8 cellular contexts compared by ENCODE assay signal in the genomic region with DNA sequence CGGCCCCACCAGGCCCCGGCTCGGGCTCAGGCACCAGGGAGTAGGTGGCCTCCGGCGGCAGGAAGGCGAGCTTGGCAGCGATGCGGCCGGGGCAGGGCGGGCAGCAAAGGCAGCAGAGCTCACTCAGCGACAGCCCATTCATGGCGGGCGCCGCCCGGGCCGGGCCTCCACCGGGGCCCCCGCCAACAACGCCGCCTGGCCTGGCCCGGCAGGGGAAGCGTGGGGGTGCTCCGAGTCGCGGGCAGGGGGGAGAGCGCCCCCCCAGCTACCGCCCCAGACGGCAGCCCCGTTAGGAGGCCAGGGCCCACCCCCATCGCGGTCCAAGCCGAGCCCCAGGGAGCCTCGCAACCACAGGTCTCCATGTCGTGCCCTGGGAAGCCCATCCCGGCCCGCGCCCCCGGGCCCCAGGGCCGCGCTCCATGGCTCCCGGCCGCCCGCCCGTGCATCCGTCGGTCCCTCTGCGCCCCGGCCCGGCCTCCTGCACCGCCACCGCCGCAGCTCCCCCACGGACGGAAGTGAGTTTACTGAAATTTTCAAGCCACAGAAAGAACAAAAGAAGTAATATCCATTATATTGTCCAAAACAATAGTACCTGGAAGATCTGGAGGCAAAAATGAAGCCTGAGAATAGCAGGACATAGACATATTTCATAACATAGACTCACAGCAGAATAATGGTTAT.
DNase-seq lines count a peak whose midpoint lies in the region; ATAC-seq, FAIRE-seq and TF ChIP-seq lines count a peak whose summit lies in the region.
"Not testable (repeated sequence)": the region's sequence is repeated elsewhere in the genome, so short reads cannot be mapped to it uniquely, and the experiment has no call there.

No MANE protein-coding gene starts in this region.

- POLR2A ChIA-PET in activated CD4-positive, alpha-beta T cell treated with anti-CD3 and anti-CD28 coated beads for 36 hours (lab: Charles Lee): not testable (repeated sequence)
- POLR2A ChIA-PET in K562 (lab: Yijun Ruan, JAX): interaction anchor here (0.6 to 5.4 kb wide), 6 partner anchors 7 to 1327 kb away, joined by 3 to 67 read pairs (median 10); no protein-coding TSS in a partner anchor

- TF ChIP-seq CTCF in GM12875 (IDR thresholded peaks at IDR 0.05; ENCODE audit: borderline replicate concordance, insufficient read depth, low read depth, low read length); OCI-LY3 (IDR thresholded peaks at IDR 0.05; ENCODE audit: low read depth, low read length); K562 (IDR thresholded peaks at IDR 0.05 in 2 of 3, conservative IDR thresholded peaks at IDR 0.05 in 1 of 3; ENCODE audit: insufficient read depth in 2 of 3, low read depth in 1 of 3, low read length in 3 of 3); testis (IDR thresholded peaks at IDR 0.05): not testable (repeated sequence)

- H3K27ac ChIP-seq in BLaER1; OCI-LY3 (ENCODE audit: low read length); K562 (ENCODE audit: extremely low read depth, low read depth, low read length); testis: not testable (repeated sequence)

- TF ChIP-seq POLR2A in K562 (conservative IDR thresholded peaks at IDR 0.05); testis (IDR thresholded peaks at IDR 0.05): not testable (repeated sequence)

- H3K27me3 ChIP-seq in BLaER1 (peaks cover 31% of the 10 kb centered on the region), K562 (ENCODE audit: control insufficient read depth in 2 of 2, insufficient read depth in 2 of 2, low read length in 2 of 2) (peaks cover 15 to 16% of the 10 kb centered on the region in 2 experiments)
- not testable (repeated sequence) for H3K27me3 ChIP-seq in OCI-LY3 (ENCODE audit: low read depth, low read length); testis

- not testable (repeated sequence) for H3K9me3 Mint-ChIP-seq in activated CD4-positive, alpha-beta T cell treated with anti-CD3 and anti-CD28 coated beads for 36 hours (ENCODE audit: low read depth); memory B cell; stimulated activated effector memory CD8-positive, alpha-beta T cell treated with anti-CD3 and anti-CD28 coated beads, Interleukin-12 subunit alpha, Interleukin-12 subunit beta, amount 100 ng/mL, for 72 hours

- not testable (repeated sequence) for H3K36me3 ChIP-seq in BLaER1; OCI-LY3 (replicated peaks; ENCODE audit: low read depth, low read length); K562 (ENCODE audit: control insufficient read depth, insufficient read depth, low read length); testis (ENCODE audit: low read depth, missing control alignments)

- not testable (repeated sequence) for ATAC-seq in activated CD4-positive, alpha-beta T cell treated with anti-CD3 and anti-CD28 coated beads for 36 hours; stimulated activated effector memory CD8-positive, alpha-beta T cell treated with anti-CD3 and anti-CD28 coated beads, Interleukin-12 subunit alpha, Interleukin-12 subunit beta, amount 100 ng/mL, for 72 hours
- ATAC-seq in K562: peak; percentile 35
- ATAC-seq in memory B cell (ENCODE audit: low read depth): peak; percentile 66

- WGBS in K562 (ENCODE audit: insufficient coverage, low coverage, missing lambda C conversion rate): 15% methylated on average over 51 of the region's 54 CpGs
- 12 to 21% methylated on average over 11 to 47 of the region's 54 CpGs for WGBS in testis, 2 donors

- not testable (repeated sequence) for H4K20me1 ChIP-seq in BLaER1; OCI-LY3 (ENCODE audit: insufficient read depth, low read length); K562 (replicated peaks; ENCODE audit: control insufficient read depth, insufficient read depth, low read length)

- in situ Hi-C loops in K562 (cut with MboI): loop anchor here (5.0 kb wide), 1 partner anchor 1451 kb away; no protein-coding TSS in a partner anchor

- not testable (repeated sequence) for H3K9me1 ChIP-seq in K562 (ENCODE audit: control insufficient read depth, insufficient read depth, low read length)

- H3K4me1 Mint-ChIP-seq in activated CD4-positive, alpha-beta T cell treated with anti-CD3 and anti-CD28 coated beads for 36 hours; stimulated activated effector memory CD8-positive, alpha-beta T cell treated with anti-CD3 and anti-CD28 coated beads, Interleukin-12 subunit alpha, Interleukin-12 subunit beta, amount 100 ng/mL, for 72 hours: not testable (repeated sequence)
- peaks cover 23% of the 10 kb centered on the region for H3K4me1 Mint-ChIP-seq in memory B cell

- H3K9me3 ChIP-seq in BLaER1; OCI-LY3 (ENCODE audit: insufficient read depth, low read length); K562 (replicated peaks; ENCODE audit: control insufficient read depth, insufficient read depth, low read depth, low read length); testis: not testable (repeated sequence)

- peak overlapping the region; percentile 72 for H2AFZ ChIP-seq in OCI-LY3 (ENCODE audit: low read depth, low read length)
- not testable (repeated sequence) for H2AFZ ChIP-seq in K562 (ENCODE audit: low read depth, low read length)

- CTCF ChIA-PET in activated CD4-positive, alpha-beta T cell treated with anti-CD3 and anti-CD28 coated beads for 36 hours (lab: Charles Lee); K562 (lab: Yijun Ruan, JAX; ENCODE audit: low intra/inter-chr PET ratio): not testable (repeated sequence)

- H3K27ac Mint-ChIP-seq in activated CD4-positive, alpha-beta T cell treated with anti-CD3 and anti-CD28 coated beads for 36 hours; stimulated activated effector memory CD8-positive, alpha-beta T cell treated with anti-CD3 and anti-CD28 coated beads, Interleukin-12 subunit alpha, Interleukin-12 subunit beta, amount 100 ng/mL, for 72 hours: not testable (repeated sequence)
- peak overlapping the region; percentile 93 for H3K27ac Mint-ChIP-seq in memory B cell

- H3K4me2 ChIP-seq in BLaER1 (peak overlapping the region; percentile 57), OCI-LY3 (ENCODE audit: low read length) (peak overlapping the region; percentile 56)
- not testable (repeated sequence) for H3K4me2 ChIP-seq in K562 (ENCODE audit: insufficient read depth, low read length)

- not testable (repeated sequence) for FAIRE-seq in K562 (lab: Jason Lieb, UNC)

- intact Hi-C loops in activated CD4-positive, alpha-beta T cell treated with anti-CD3 and anti-CD28 coated beads for 36 hours (cut with DNase I, micrococcal nuclease); K562 (cut with micrococcal nuclease); testis (cut with DNase I; ENCODE audit: low total_unique reads): not testable (repeated sequence)

- not testable (repeated sequence) for H3K4me1 ChIP-seq in BLaER1; OCI-LY3 (ENCODE audit: low read length); K562 (replicated peaks in 1 of 2; ENCODE audit: control insufficient read depth in 2 of 2, insufficient read depth in 2 of 2, low read length in 2 of 2); testis

- BruUV-seq in K562 (replicated peaks; lab: Mats Ljungman, UMichigan): not testable (repeated sequence)

- not testable (repeated sequence) for TF ChIP-seq RAD21 in K562 (CRISPR knock-in tag; conservative IDR thresholded peaks at IDR 0.05 in 1 of 2, IDR thresholded peaks at IDR 0.05 in 1 of 2)

- not testable (repeated sequence) for TF ChIP-seq EP300 in K562 (IDR thresholded peaks at IDR 0.05; ENCODE audit: low read length)

- H3K36me3 Mint-ChIP-seq in activated CD4-positive, alpha-beta T cell treated with anti-CD3 and anti-CD28 coated beads for 36 hours (ENCODE audit: low read depth); memory B cell; stimulated activated effector memory CD8-positive, alpha-beta T cell treated with anti-CD3 and anti-CD28 coated beads, Interleukin-12 subunit alpha, Interleukin-12 subunit beta, amount 100 ng/mL, for 72 hours: not testable (repeated sequence)

- H3K4me3 Mint-ChIP-seq in activated CD4-positive, alpha-beta T cell treated with anti-CD3 and anti-CD28 coated beads for 36 hours: peak overlapping the region; percentile 1
- peak overlapping the region; percentile 86 for H3K4me3 Mint-ChIP-seq in memory B cell
- peak overlapping the region; percentile 34 for H3K4me3 Mint-ChIP-seq in stimulated activated effector memory CD8-positive, alpha-beta T cell treated with anti-CD3 and anti-CD28 coated beads, Interleukin-12 subunit alpha, Interleukin-12 subunit beta, amount 100 ng/mL, for 72 hours

- not testable (repeated sequence) for H3K9ac ChIP-seq in BLaER1; K562 (ENCODE audit: insufficient read depth in 1 of 2, low read depth in 2 of 2, low read length in 2 of 2)
- peak overlapping the region; percentile 39 for H3K9ac ChIP-seq in OCI-LY3 (ENCODE audit: low read length)

- DNase-seq in activated CD4-positive, alpha-beta T cell treated with anti-CD3 and anti-CD28 coated beads for 36 hours; K562 (ENCODE audit: extremely low read depth in 1 of 4, low spot score in 3 of 4); stimulated activated effector memory CD8-positive, alpha-beta T cell treated with anti-CD3 and anti-CD28 coated beads, Interleukin-12 subunit alpha, Interleukin-12 subunit beta, amount 100 ng/mL, for 72 hours (ENCODE audit: low spot score in 2 of 2); testis: not testable (repeated sequence)
- DNase-seq in memory B cell (ENCODE audit: low spot score in 2 of 2): peak in 1 of 2 donors; percentile 47

- peak overlapping the region; percentile 36; the same call in 1 of the 2 replicates for H3K4me3 ChIP-seq in BLaER1
- peak overlapping the region; percentile 35 for H3K4me3 ChIP-seq in GM12875 (ENCODE audit: low read depth, low read length)
- H3K4me3 ChIP-seq in OCI-LY3 (ENCODE audit: low read length): peak overlapping the region; percentile 73
- not testable (repeated sequence) for H3K4me3 ChIP-seq in K562
- H3K4me3 ChIP-seq in testis: peak overlapping the region; percentile 15 to 49

- not testable (repeated sequence) for H3K79me2 ChIP-seq in OCI-LY3 (ENCODE audit: low read length); K562 (ENCODE audit: control insufficient read depth, insufficient read depth, low read length)

- H3K27me3 Mint-ChIP-seq in activated CD4-positive, alpha-beta T cell treated with anti-CD3 and anti-CD28 coated beads for 36 hours: peaks cover 14% of the 10 kb centered on the region
- not testable (repeated sequence) for H3K27me3 Mint-ChIP-seq in memory B cell

Comparison
In these comparisons a context has a peak if more than half of its experiments do, and no peak if none do; other contexts are left out.
1. H3K4me3 Mint-ChIP-seq: peak in every context shown above with its lines; median percentile 86 in memory B cell; 34 in stimulated activated effector memory CD8-positive, alpha-beta T cell treated with anti-CD3 and anti-CD28 coated beads, Interleukin-12 subunit alpha, Interleukin-12 subunit beta, amount 100 ng/mL, for 72 hours; 1 in activated CD4-positive, alpha-beta T cell treated with anti-CD3 and anti-CD28 coated beads for 36 hours.